Comparison of ENCODE assay signal across 2 cellular contexts in genomic region chr9:92807757-92808725, GRCh38.
TF ChIP-seq lines count a peak whose summit lies in the region.

No MANE protein-coding gene starts in this region.

TF ChIP-seq in A549, 52 proteins besides CTCF, POLR2A, EP300 and RAD21:
- no peak for TF ChIP-seq PBX3 (IDR thresholded peaks at IDR 0.05)
- TF ChIP-seq SREBF2 (IDR thresholded peaks at IDR 0.05), result no peak
- TF ChIP-seq NPAS2 (CRISPR knock-in tag; IDR thresholded peaks at IDR 0.05; ENCODE audit: borderline replicate concordance), result no peak
- TF ChIP-seq FOSB (CRISPR knock-in tag; IDR thresholded peaks at IDR 0.05), result no peak
TF ChIP-seq in A549: peak in this region for 0.

TF ChIP-seq in IMR-90, 13 proteins besides CTCF, POLR2A, EP300 and RAD21 (continued from another document):
- TF ChIP-seq USF2 (IDR thresholded peaks at IDR 0.05; ENCODE audit: low read depth, low read length), result no peak
- TF ChIP-seq RCOR1 (IDR thresholded peaks at IDR 0.05; ENCODE audit: insufficient replicate concordance, low read length), result no peak
- no peak for TF ChIP-seq FOS (IDR thresholded peaks at IDR 0.05; ENCODE audit: low read depth, low read length)
- no peak for TF ChIP-seq MAFK (IDR thresholded peaks at IDR 0.05; ENCODE audit: low read depth, low read length)
- TF ChIP-seq SMC3 (IDR thresholded peaks at IDR 0.05; ENCODE audit: low read depth, low read length), result no peak
- TF ChIP-seq ELK1 (IDR thresholded peaks at IDR 0.05; ENCODE audit: borderline replicate concordance, low read depth, low read length), result no peak
- TF ChIP-seq NFE2L2 (IDR thresholded peaks at IDR 0.05; ENCODE audit: low read depth, low read length), result no peak
- no peak for TF ChIP-seq BHLHE40 (IDR thresholded peaks at IDR 0.05; ENCODE audit: low read depth, low read length)
- no peak for TF ChIP-seq RFX5 (IDR thresholded peaks at IDR 0.05; ENCODE audit: low read depth, low read length)
